Comparison of ENCODE assay signal across 25 cellular contexts in the genomic region with DNA sequence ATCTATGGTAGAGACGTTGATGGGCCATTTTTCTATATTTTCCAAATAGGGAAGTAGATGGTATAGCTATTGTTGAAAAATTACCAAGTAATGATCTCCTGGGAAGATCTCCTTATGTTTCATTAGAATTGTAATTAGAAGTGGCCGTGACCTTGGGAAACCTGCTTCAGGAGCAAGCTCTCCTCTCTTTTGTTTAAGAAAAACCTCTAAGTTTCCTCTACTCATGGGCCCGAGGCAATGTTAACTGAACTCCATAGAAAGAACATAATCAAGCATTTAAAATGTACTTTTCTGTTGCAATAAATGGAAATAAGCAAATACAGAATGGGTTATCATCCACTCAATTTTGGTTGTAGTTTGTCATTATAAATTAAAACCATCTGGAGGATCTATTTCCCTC.
"Had no signal": no experiment of that assay in that cellular context is flagged by ENCODE, and none has a peak within 500 bp of the region (broad histone marks: within the 10 kb centered on the region; RNA-seq: fewer than 3 reads in every experiment).

No MANE protein-coding gene starts in this region.

- DNase-seq: dorsolateral prefrontal cortex; effector CD4-positive, alpha-beta T cell; foreskin keratinocyte; kidney; naive B cell; ovary; psoas muscle; right cardiac atrium; sigmoid colon; stimulated activated CD4-positive, alpha-beta T cell treated with anti-CD3 and anti-CD28 coated beads, Interleukin-2, amount 100 ng/mL, for 24 hours; stimulated activated CD4-positive, alpha-beta T cell treated with anti-CD3 and anti-CD28 coated beads, Interleukin-4, amount 100 ng/mL, for 4 hours; stimulated activated naive CD8-positive, alpha-beta T cell treated with anti-CD3 and anti-CD28 coated beads, Interleukin-15, Interleukin-2, amounts not matched to agents 100 U/mL and 50 U/mL, for 24 hours; testis; transverse colon; upper lobe of right lung; uterus had no signal

- H3K4me3 ChIP-seq: gastroesophageal sphincter, heart left ventricle, hepatocyte, lung, neural progenitor cell, ovary, psoas muscle, sigmoid colon, testis, transverse colon, upper lobe of right lung, uterus had no signal

- H3K27ac Mint-ChIP-seq: memory B cell; naive B cell; natural killer cell treated with Interleukin-12 subunit alpha and Interleukin-12 subunit beta and Interleukin-15 and Interleukin-18, amount 100 ng/mL, for 72 hours; neural progenitor cell; stimulated activated memory B cell treated with anti-CD40 and anti-IgM and Interleukin-4, amounts not matched to agents 10 μg/mL and 1 μg/mL and 100 μg/mL, for 72 hours had no signal

- H3K9me3 Mint-ChIP-seq: memory B cell; natural killer cell treated with Interleukin-12 subunit alpha and Interleukin-12 subunit beta and Interleukin-15 and Interleukin-18, amount 100 ng/mL, for 72 hours; neural progenitor cell; stimulated activated memory B cell treated with anti-CD40 and anti-IgM and Interleukin-4, amounts not matched to agents 10 μg/mL and 1 μg/mL and 100 μg/mL, for 72 hours had no signal

- H3K4me1 Mint-ChIP-seq: memory B cell; naive B cell; neural progenitor cell; stimulated activated memory B cell treated with anti-CD40 and anti-IgM and Interleukin-4, amounts not matched to agents 10 μg/mL and 1 μg/mL and 100 μg/mL, for 72 hours had no signal

- ATAC-seq: foreskin keratinocyte; gastroesophageal sphincter; left lobe of liver; natural killer cell treated with Interleukin-12 subunit alpha and Interleukin-12 subunit beta and Interleukin-15 and Interleukin-18, amount 100 ng/mL, for 72 hours; psoas muscle; right cardiac atrium; stimulated activated memory B cell treated with anti-CD40 and anti-IgM and Interleukin-4, amounts not matched to agents 10 μg/mL and 1 μg/mL and 100 μg/mL, for 72 hours; stimulated activated naive CD8-positive, alpha-beta T cell treated with anti-CD3 and anti-CD28 coated beads, Interleukin-15, Interleukin-2, amounts not matched to agents 100 U/mL and 50 U/mL, for 24 hours; upper lobe of right lung had no signal

- H3K27me3 Mint-ChIP-seq: memory B cell; stimulated activated memory B cell treated with anti-CD40 and anti-IgM and Interleukin-4, amounts not matched to agents 10 μg/mL and 1 μg/mL and 100 μg/mL, for 72 hours had no signal

- H3K4me3 Mint-ChIP-seq: memory B cell; naive B cell; natural killer cell treated with Interleukin-12 subunit alpha and Interleukin-12 subunit beta and Interleukin-15 and Interleukin-18, amount 100 ng/mL, for 72 hours; neural progenitor cell; stimulated activated memory B cell treated with anti-CD40 and anti-IgM and Interleukin-4, amounts not matched to agents 10 μg/mL and 1 μg/mL and 100 μg/mL, for 72 hours had no signal

- H3K36me3 ChIP-seq: gastroesophageal sphincter, heart left ventricle, neural progenitor cell, ovary, sigmoid colon, transverse colon, upper lobe of right lung, uterus had no signal

- H3K9me3 ChIP-seq: gastroesophageal sphincter, ovary, psoas muscle, sigmoid colon, testis, transverse colon, upper lobe of right lung, uterus had no signal

- H3K36me3 Mint-ChIP-seq: memory B cell; naive B cell; natural killer cell treated with Interleukin-12 subunit alpha and Interleukin-12 subunit beta and Interleukin-15 and Interleukin-18, amount 100 ng/mL, for 72 hours; neural progenitor cell; stimulated activated memory B cell treated with anti-CD40 and anti-IgM and Interleukin-4, amounts not matched to agents 10 μg/mL and 1 μg/mL and 100 μg/mL, for 72 hours had no signal

- H3K27me3 ChIP-seq: dorsolateral prefrontal cortex, foreskin keratinocyte, gastroesophageal sphincter, heart left ventricle, hepatocyte, neural progenitor cell, ovary, sigmoid colon, testis, transverse colon, upper lobe of right lung, uterus had no signal

- H3K27ac ChIP-seq: dorsolateral prefrontal cortex, foreskin keratinocyte, heart left ventricle, hepatocyte, neural progenitor cell, ovary, psoas muscle, testis, transverse colon, upper lobe of right lung, uterus had no signal

- H3K4me1 ChIP-seq: psoas muscle, sigmoid colon, testis, transverse colon, uterus had no signal
